In the genomic region with DNA sequence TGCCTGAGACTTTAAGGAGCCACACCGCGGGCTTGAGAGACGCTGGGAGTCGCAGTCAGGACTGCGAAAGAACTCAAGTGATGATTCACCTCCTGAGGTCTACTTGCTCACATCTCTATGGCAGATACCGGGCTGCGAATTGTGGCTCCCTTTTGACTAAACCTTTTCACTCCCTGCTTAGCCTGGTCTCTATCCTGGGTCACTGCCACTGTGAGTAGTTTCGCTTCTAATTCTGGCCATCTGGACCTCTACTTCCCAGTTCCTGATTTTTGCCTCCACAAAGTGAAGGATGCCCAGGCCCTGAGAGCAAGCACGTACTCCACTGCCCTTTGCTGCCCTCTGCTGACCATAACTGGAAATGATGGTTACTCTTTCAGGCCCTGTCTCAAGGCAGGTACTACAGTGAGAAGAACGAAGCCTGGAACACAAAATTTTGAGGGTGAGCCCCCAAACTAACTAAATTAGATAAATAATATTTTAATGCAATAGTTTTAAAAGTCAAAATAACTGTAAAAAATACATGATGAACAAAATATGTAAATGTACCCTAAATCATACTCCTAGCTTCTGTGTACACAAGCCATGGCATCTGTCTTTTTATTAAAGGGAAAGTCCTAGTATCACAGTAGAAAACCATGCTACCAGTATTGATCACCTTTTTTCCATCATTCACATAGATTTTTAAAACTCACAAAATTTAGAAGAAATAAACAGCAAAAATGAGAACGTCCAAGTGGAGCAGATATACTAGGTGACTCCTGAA, we compare ENCODE assay signal across 1 cellular context.
TF ChIP-seq lines count a peak whose summit lies in the region.

No MANE protein-coding gene starts in this region.

TF ChIP-seq in H1, 55 proteins besides CTCF, POLR2A, EP300 and RAD21 (continued from another document):
- TF ChIP-seq TCF12 (IDR thresholded peaks at IDR 0.05; ENCODE audit: low read depth, low read length) (peak; percentile 74; the same call in 1 of the 2 replicates), JUND (IDR thresholded peaks at IDR 0.05; ENCODE audit: low read length) (0 out of 2 replicates have a peak, but pooled peaks have one; percentile 20), CEBPB (IDR thresholded peaks at IDR 0.05; ENCODE audit: low read depth, low read length) (no peak), ZNF274 (IDR thresholded peaks at IDR 0.05; ENCODE audit: borderline replicate concordance, extremely low read depth, low read length) (no peak), SRF (IDR thresholded peaks at IDR 0.05; ENCODE audit: low read depth, low read length) (no peak)
